Comparison of ENCODE assay signal across 9 cellular contexts in the genomic region with DNA sequence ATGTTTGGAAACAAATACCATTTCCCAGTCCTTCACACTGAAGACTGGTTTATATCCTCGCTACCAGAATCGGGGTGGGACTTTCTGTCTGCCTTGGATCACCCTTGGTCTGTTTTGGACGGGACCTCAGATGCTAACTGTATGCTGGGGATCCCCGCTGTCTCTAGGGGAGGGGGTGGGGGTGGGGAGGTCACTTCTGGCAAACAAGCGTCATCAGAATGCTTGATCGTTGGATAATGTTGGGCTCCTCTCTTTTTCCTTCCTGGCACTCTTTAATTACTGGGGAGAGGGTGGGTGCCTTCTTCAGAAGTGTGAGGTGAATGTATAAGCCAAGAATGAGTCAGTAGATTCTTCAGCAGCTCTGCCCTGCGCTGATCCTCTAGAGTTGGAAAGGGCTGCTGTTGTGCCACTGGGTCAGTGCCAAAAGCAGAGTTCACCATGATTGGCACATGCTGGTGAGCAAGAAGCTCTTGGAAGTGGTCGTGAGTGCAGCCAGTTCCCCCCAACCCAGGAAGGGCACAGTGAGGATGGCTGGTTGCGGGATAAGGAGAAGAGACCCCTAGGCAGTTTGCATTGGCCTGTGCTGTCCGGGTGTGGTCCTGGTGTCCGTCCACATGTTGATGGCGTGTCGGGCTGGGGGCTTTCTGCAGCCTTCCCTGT. TPM values are rescaled to one million over a fixed set of nuclear protein-coding genes. Genes with fewer than 3 reads are reported as not detected.
A peak's percentile ranks its signal among the peaks of the same experiment; 100 is the strongest.
DNase-seq lines count a peak whose midpoint lies in the region; ATAC-seq and TF ChIP-seq lines count a peak whose summit lies in the region.
"Had no signal": no experiment of that assay in that cellular context is flagged by ENCODE, and none has a peak within 500 bp of the region (broad histone marks: within the 10 kb centered on the region; RNA-seq: fewer than 3 reads in every experiment).

No MANE protein-coding gene starts in this region.

- H3K18ac ChIP-seq in neuronal stem cell (ENCODE audit: low read length): peak overlapping the region; percentile 0
- no peak overlapping the region for H3K18ac ChIP-seq in mesendoderm (ENCODE audit: low read length)

- no peak overlapping the region for H2BK5ac ChIP-seq in neuronal stem cell (ENCODE audit: low read length)
- H2BK5ac ChIP-seq in mesendoderm (ENCODE audit: low read length): no peak overlapping the region

- no peak overlapping the region for H4K91ac ChIP-seq in neuronal stem cell (ENCODE audit: low read depth, low read length, poor library complexity)

- H3K4me1 Mint-ChIP-seq in CD4-positive, CD25-positive, alpha-beta regulatory T cell: peaks cover 16 to 60% (median 33%) of the 10 kb centered on the region in 4 donors

- no peak overlapping the region for H3K14ac ChIP-seq in neuronal stem cell (ENCODE audit: low read length)

- TF ChIP-seq CTCF in Peyer's patch (IDR thresholded peaks at IDR 0.05): no peak

- no peaks in the 10 kb centered on the region for H3K9me3 Mint-ChIP-seq in CD4-positive, CD25-positive, alpha-beta regulatory T cell

- H3K27me3 Mint-ChIP-seq in CD4-positive, CD25-positive, alpha-beta regulatory T cell: no peaks in the 10 kb centered on the region

- H2BK15ac ChIP-seq in neuronal stem cell (ENCODE audit: low read length) (no peak overlapping the region), mesendoderm (replicated peaks; ENCODE audit: low read depth) (no peak overlapping the region)

- WGBS in esophagus, 2 donors: 47 to 55% methylated on average over 13 of the region's 13 CpGs
- no CpG with 5 or more reads among the region's 13 CpGs for WGBS in neuronal stem cell (ENCODE audit: extremely low coverage in 2 of 2, insufficient read length in 2 of 2, insufficient replicate concordance in 1 of 2), 2 donors
- WGBS in mesendoderm (ENCODE audit: extremely low coverage, insufficient coverage, low lambda C conversion rate): no CpG with 5 or more reads among the region's 13 CpGs

- H3K4me2 ChIP-seq in neuronal stem cell (ENCODE audit: insufficient read depth, low read length, poor library complexity, severe bottlenecking) (no peak overlapping the region), mesendoderm (ENCODE audit: low read length) (no peak overlapping the region)

- no peaks in the 10 kb centered on the region for H3K9me3 ChIP-seq in CD4-positive, CD25-positive, alpha-beta regulatory T cell (ENCODE audit: control insufficient read depth in 2 of 2, low read length in 2 of 2)
- no peaks in the 10 kb centered on the region for H3K9me3 ChIP-seq in Peyer's patch
- H3K9me3 ChIP-seq in esophagus (ENCODE audit: control insufficient read depth in 2 of 2, insufficient read depth in 1 of 2, low read depth in 1 of 2, low read length in 1 of 2): no peaks in the 10 kb centered on the region
- H3K9me3 ChIP-seq in neuronal stem cell (replicated peaks in 1 of 2; ENCODE audit: control insufficient read depth in 2 of 2, insufficient read depth in 1 of 2, low read depth in 1 of 2, low read length in 2 of 2): no peaks in the 10 kb centered on the region

- no peaks in the 10 kb centered on the region for H3K27me3 ChIP-seq in CD4-positive, CD25-positive, alpha-beta regulatory T cell (ENCODE audit: control insufficient read depth, insufficient read depth, low read length)
- H3K27me3 ChIP-seq in Peyer's patch: no peaks in the 10 kb centered on the region
- no peaks in the 10 kb centered on the region for H3K27me3 ChIP-seq in esophagus (ENCODE audit: control insufficient read depth in 1 of 2, insufficient read depth in 2 of 2, low read length in 2 of 2)
- no peaks in the 10 kb centered on the region for H3K27me3 ChIP-seq in neuronal stem cell (ENCODE audit: control insufficient read depth in 3 of 3, insufficient read depth in 3 of 3, low read depth in 1 of 3, low read length in 3 of 3)
- no peaks in the 10 kb centered on the region for H3K27me3 ChIP-seq in mesendoderm (ENCODE audit: insufficient read depth, low read length, poor library complexity)

- H4K8ac ChIP-seq in neuronal stem cell (ENCODE audit: low read depth, low read length) (no peak overlapping the region), mesendoderm (ENCODE audit: low read depth, low read length) (no peak overlapping the region)

- peaks cover 28% of the 10 kb centered on the region for H3K36me3 ChIP-seq in CD4-positive, CD25-positive, alpha-beta regulatory T cell (ENCODE audit: control insufficient read depth, insufficient read depth, low read length)
- peaks cover 0 to 15% (median 0%) of the 10 kb centered on the region in 3 donors for H3K36me3 ChIP-seq in Peyer's patch
- H3K36me3 ChIP-seq in esophagus (ENCODE audit: control insufficient read depth in 2 of 2, insufficient read depth in 2 of 2, low read length in 1 of 2): peaks cover 0 to 2% of the 10 kb centered on the region in 2 donors
- H3K36me3 ChIP-seq in neuronal stem cell (replicated peaks in 1 of 2; ENCODE audit: control insufficient read depth in 2 of 2, insufficient read depth in 2 of 2, low read length in 2 of 2): peaks cover 2 to 17% of the 10 kb centered on the region in 2 donors
- no peaks in the 10 kb centered on the region for H3K36me3 ChIP-seq in mesendoderm (ENCODE audit: control insufficient read depth, insufficient read depth, low read length)

- H2AFZ ChIP-seq in neuronal stem cell (ENCODE audit: low read length): no peak overlapping the region

- peak overlapping the region; percentile 79 to 94 (median 79) for H3K27ac Mint-ChIP-seq in CD4-positive, CD25-positive, alpha-beta regulatory T cell

- TF ChIP-seq POLR2A in Peyer's patch (IDR thresholded peaks at IDR 0.05): no peak

- peak overlapping the region; percentile 26 for H3K4me3 ChIP-seq in CD4-positive, CD25-positive, alpha-beta regulatory T cell (ENCODE audit: low read depth, low read length)
- no peak overlapping the region for H3K4me3 ChIP-seq in Peyer's patch
- no peak overlapping the region for H3K4me3 ChIP-seq in esophagus (ENCODE audit: low read depth in 1 of 2, low read length in 2 of 2)
- H3K4me3 ChIP-seq in neuronal stem cell (ENCODE audit: low read length in 2 of 2): no peak overlapping the region
- H3K4me3 ChIP-seq in mesendoderm (ENCODE audit: low read length): no peak overlapping the region
- H3K4me3 ChIP-seq: K562 had no signal

- no peak overlapping the region for H3K23ac ChIP-seq in neuronal stem cell (ENCODE audit: low read depth, low read length, poor library complexity)
- no peak overlapping the region for H3K23ac ChIP-seq in mesendoderm (ENCODE audit: low read length)

- no peak overlapping the region for H4K5ac ChIP-seq in mesendoderm (ENCODE audit: low read length)

- H3K79me2 ChIP-seq in mesendoderm (ENCODE audit: control insufficient read depth, insufficient read depth, low read length): no peaks in the 10 kb centered on the region

- peaks cover 34% of the 10 kb centered on the region for H3K36me3 Mint-ChIP-seq in CD4-positive, CD25-positive, alpha-beta regulatory T cell

- H3K4ac ChIP-seq in neuronal stem cell (ENCODE audit: low read length) (no peak overlapping the region), mesendoderm (ENCODE audit: low read depth, low read length) (no peak overlapping the region)

- peaks cover 20% of the 10 kb centered on the region for H3K4me1 ChIP-seq in CD4-positive, CD25-positive, alpha-beta regulatory T cell (ENCODE audit: control insufficient read depth, insufficient read depth, low read length, poor library complexity, severe bottlenecking)
- H3K4me1 ChIP-seq in Peyer's patch (peaks cover 0 to 19% (median 9%) of the 10 kb centered on the region in 4 donors), esophagus (ENCODE audit: control insufficient read depth in 2 of 2, insufficient read depth in 2 of 2, low read length in 1 of 2) (peaks cover 9 to 12% of the 10 kb centered on the region in 2 donors), neuronal stem cell (ENCODE audit: control insufficient read depth in 2 of 2, insufficient read depth in 1 of 2, low read depth in 1 of 2, low read length in 2 of 2) (peaks cover 9 to 13% of the 10 kb centered on the region in 2 donors), mesendoderm (ENCODE audit: control insufficient read depth, low read depth, low read length) (no peaks in the 10 kb centered on the region)

- no peak for ATAC-seq in CD4-positive, CD25-positive, alpha-beta regulatory T cell (ENCODE audit: low read depth in 2 of 2)
- ATAC-seq: K562 had no signal

- peak overlapping the region; percentile 17 for H3K27ac ChIP-seq in CD4-positive, CD25-positive, alpha-beta regulatory T cell (ENCODE audit: insufficient read depth, low read length, poor library complexity, severe bottlenecking)
- H3K27ac ChIP-seq in Peyer's patch: peak overlapping the region; percentile 46 to 76 (median 60)
- H3K27ac ChIP-seq in esophagus (ENCODE audit: low read depth in 2 of 2, low read length in 1 of 2): peak overlapping the region; percentile 57 to 71
- no peak overlapping the region for H3K27ac ChIP-seq in neuronal stem cell (replicated peaks; ENCODE audit: low read length)
- no peak overlapping the region for H3K27ac ChIP-seq in mesendoderm (ENCODE audit: low read depth, low read length)

- H3K79me1 ChIP-seq in neuronal stem cell (ENCODE audit: low read depth, low read length) (peaks cover 8% of the 10 kb centered on the region), mesendoderm (ENCODE audit: low read length) (peaks cover 6% of the 10 kb centered on the region)

- H2BK120ac ChIP-seq in neuronal stem cell (ENCODE audit: low read depth, low read length) (no peak overlapping the region), mesendoderm (ENCODE audit: low read depth, low read length) (no peak overlapping the region)

- H2AK5ac ChIP-seq in neuronal stem cell (ENCODE audit: low read depth, low read length) (no peak overlapping the region), mesendoderm (ENCODE audit: low read length) (no peak overlapping the region)

- H2BK12ac ChIP-seq in neuronal stem cell (ENCODE audit: low read length): no peak overlapping the region

- H3K56ac ChIP-seq in mesendoderm (ENCODE audit: low read length): no peak overlapping the region

- no peak for DNase-seq in CD4-positive, CD25-positive, alpha-beta regulatory T cell
- DNase-seq in Peyer's patch (no peak), neuronal stem cell (ENCODE audit: low spot score) (no peak), mesendoderm (no peak), NCI-H187 (lab: John Stamatoyannopoulos, UW) (no peak), NCI-H2171 (lab: John Stamatoyannopoulos, UW) (no peak), activated gamma-delta T cell (lab: John Stamatoyannopoulos, UW) (no peak)

- no peak overlapping the region for H3K9ac ChIP-seq in neuronal stem cell (ENCODE audit: low read depth, low read length, poor library complexity)
- H3K9ac ChIP-seq in mesendoderm (ENCODE audit: low read length): no peak overlapping the region

- H3K4me3 Mint-ChIP-seq in CD4-positive, CD25-positive, alpha-beta regulatory T cell: peak overlapping the region in 1 of 4 donors; percentile 62

RNA-seq across cellular contexts. Expression of gene DGKD, which starts 32.2 kb away (rescaled TPM):
- 161 TPM for total RNA-seq in CD4-positive, CD25-positive, alpha-beta regulatory T cell
- 10 to 100 TPM; 11.3 to 12.7 (median 11.4) TPM for polyA plus RNA-seq in CD4-positive, CD25-positive, alpha-beta regulatory T cell
- 100 to 1,000 TPM in 2 of 4 donors, 10 to 100 TPM in 2; 67.7 to 195 (median 125) TPM for total RNA-seq in Peyer's patch
- 10 to 100 TPM in 1 of 2 donors, 1 to 10 TPM in 1; 3.3 to 15.4 TPM for polyA plus RNA-seq in esophagus
- 15.2 TPM for polyA plus RNA-seq in neuronal stem cell (2013, experiment 1 of 2)
- 15.9 TPM for polyA plus RNA-seq in neuronal stem cell (2013, experiment 2 of 2)
- polyA plus RNA-seq in mesendoderm (2013, experiment 1 of 2): 8.0 TPM
- polyA plus RNA-seq in mesendoderm (2013, experiment 2 of 2): 7.0 TPM

Comparison
In these comparisons a context has a peak if more than half of its experiments do, and no peak if none do; other contexts are left out.
1. H3K27ac ChIP-seq: peak in CD4-positive, CD25-positive, alpha-beta regulatory T cell (single experiment), Peyer's patch (4 of 4) and esophagus (2 of 2); none in neuronal stem cell (single experiment) and mesendoderm (single experiment).